Comparison of ENCODE assay signal across 14 cellular contexts in the genomic region with DNA sequence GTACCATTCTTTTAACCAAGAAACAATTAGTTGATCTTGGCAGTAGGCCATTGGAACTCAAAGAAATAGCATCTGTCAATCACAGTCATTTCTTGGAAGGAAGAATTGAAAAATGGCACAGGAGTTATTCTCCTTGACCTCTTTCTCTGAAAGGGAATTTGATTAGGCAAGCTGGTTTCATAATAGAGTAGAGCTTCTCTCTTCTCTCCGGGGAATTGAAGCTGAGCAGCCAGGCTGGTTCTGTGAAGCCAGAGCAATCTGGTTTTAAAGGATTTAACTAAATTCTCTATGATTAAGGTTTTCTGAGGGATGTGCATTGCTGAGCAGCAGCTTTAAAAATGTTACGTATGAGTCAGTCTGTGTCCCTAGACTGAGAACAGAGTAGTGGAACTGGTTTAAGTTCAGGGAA.
A peak's percentile ranks its signal among the peaks of the same experiment; 100 is the strongest.
DNase-seq lines count a peak whose midpoint lies in the region; ATAC-seq and TF ChIP-seq lines count a peak whose summit lies in the region.
"Had no signal": no experiment of that assay in that cellular context is flagged by ENCODE, and none has a peak within 500 bp of the region (broad histone marks: within the 10 kb centered on the region; RNA-seq: fewer than 3 reads in every experiment).

No MANE protein-coding gene starts in this region.

- peaks cover 3% of the 10 kb centered on the region for H3K4me1 ChIP-seq in skeletal muscle satellite cell (ENCODE audit: control insufficient read depth, insufficient read depth, low read length)

- intact Hi-C loops in activated CD4-positive, alpha-beta memory T cell treated with anti-CD3 and anti-CD28 coated beads for 36 hours (cut with micrococcal nuclease), result no loop called here

- peak; percentile 5 for DNase-seq in NCI-H1436 (lab: John Stamatoyannopoulos, UW)
- DNase-seq in NCI-H1436 treated with DMSO at 0.1 percent for 48 hours (lab: John Stamatoyannopoulos, UW), result no peak
- peak; percentile 14 for DNase-seq in WERI-Rb-1
- peak; percentile 8 for DNase-seq in glomerular visceral epithelial cell (ENCODE audit: extremely low spot score)
- DNase-seq in NCI-H1092 (lab: John Stamatoyannopoulos, UW), result no peak
- no peak for DNase-seq in activated CD4-positive, alpha-beta memory T cell treated with anti-CD3 and anti-CD28 coated beads for 36 hours
- DNase-seq: 8988T, heart left ventricle, NCI-H2029 treated with DMSO at 0.1 percent for 48 hours, T-helper 17 cell had no signal

- no peak for ATAC-seq in HG03565 (IDR thresholded peaks at IDR 0.05; ENCODE audit: unreplicated experiment)
- ATAC-seq: activated T-helper 17 cell treated with anti-CD3 and anti-CD28 coated beads, Interleukin-2, amount 50 U/mL, for 72 hours; GM12878; T-helper 17 cell had no signal

- no peaks in the 10 kb centered on the region for H3K36me3 Mint-ChIP-seq in activated CD4-positive, alpha-beta memory T cell treated with anti-CD3 and anti-CD28 coated beads for 36 hours

- H3K27me3 Mint-ChIP-seq in activated CD4-positive, alpha-beta memory T cell treated with anti-CD3 and anti-CD28 coated beads for 36 hours, result no peaks in the 10 kb centered on the region
- H3K27me3 Mint-ChIP-seq: activated T-helper 17 cell treated with anti-CD3 and anti-CD28 coated beads, Interleukin-2, amount 50 U/mL, for 72 hours; T-helper 17 cell had no signal

- no peaks in the 10 kb centered on the region for H3K4me1 Mint-ChIP-seq in activated CD4-positive, alpha-beta memory T cell treated with anti-CD3 and anti-CD28 coated beads for 36 hours (ENCODE audit: low read depth)
- H3K4me1 Mint-ChIP-seq: activated T-helper 17 cell treated with anti-CD3 and anti-CD28 coated beads, Interleukin-2, amount 50 U/mL, for 72 hours; T-helper 17 cell had no signal

- CTCF ChIA-PET in activated CD4-positive, alpha-beta memory T cell treated with anti-CD3 and anti-CD28 coated beads for 36 hours (lab: Charles Lee), result interaction anchor here (0.9 to 5.4 kb wide), 4 partner anchors 10 to 76 kb away, joined by 3 to 88 read pairs (median 18); no protein-coding TSS in a partner anchor

- H3K27ac Mint-ChIP-seq in activated CD4-positive, alpha-beta memory T cell treated with anti-CD3 and anti-CD28 coated beads for 36 hours, result no peak overlapping the region
- H3K27ac Mint-ChIP-seq: activated T-helper 17 cell treated with anti-CD3 and anti-CD28 coated beads, Interleukin-2, amount 50 U/mL, for 72 hours; T-helper 17 cell had no signal

- no peak overlapping the region for H3K4me3 Mint-ChIP-seq in activated CD4-positive, alpha-beta memory T cell treated with anti-CD3 and anti-CD28 coated beads for 36 hours
- H3K4me3 Mint-ChIP-seq: activated T-helper 17 cell treated with anti-CD3 and anti-CD28 coated beads, Interleukin-2, amount 50 U/mL, for 72 hours; T-helper 17 cell had no signal

- no peak overlapping the region for H3K9ac ChIP-seq in skeletal muscle satellite cell (ENCODE audit: low read depth, low read length)

- no peak overlapping the region for H3K4me3 ChIP-seq in WERI-Rb-1 (ENCODE audit: low read depth, low read length)
- H3K4me3 ChIP-seq in skeletal muscle satellite cell (ENCODE audit: low read length), result no peak overlapping the region
- H3K4me3 ChIP-seq: GM12878, heart left ventricle had no signal

- H3K36me3 ChIP-seq in WERI-Rb-1 (no peaks in the 10 kb centered on the region), skeletal muscle satellite cell (ENCODE audit: insufficient read depth, low read length) (no peaks in the 10 kb centered on the region)
- H3K36me3 ChIP-seq: heart left ventricle had no signal

- H3K9me3 Mint-ChIP-seq in activated CD4-positive, alpha-beta memory T cell treated with anti-CD3 and anti-CD28 coated beads for 36 hours, result no peaks in the 10 kb centered on the region
- H3K9me3 Mint-ChIP-seq: activated T-helper 17 cell treated with anti-CD3 and anti-CD28 coated beads, Interleukin-2, amount 50 U/mL, for 72 hours had no signal

- H3K27me3 ChIP-seq in WERI-Rb-1 (ENCODE audit: insufficient read depth, low read depth, severe bottlenecking), result no peaks in the 10 kb centered on the region
- no peaks in the 10 kb centered on the region for H3K27me3 ChIP-seq in skeletal muscle satellite cell (ENCODE audit: control insufficient read depth, insufficient read depth, low read length)
- H3K27me3 ChIP-seq: heart left ventricle had no signal

- POLR2A ChIA-PET in activated CD4-positive, alpha-beta memory T cell treated with anti-CD3 and anti-CD28 coated beads for 36 hours (lab: Charles Lee), result no interaction called here

- H3K9me3 ChIP-seq in WERI-Rb-1 (ENCODE audit: severe bottlenecking) (no peaks in the 10 kb centered on the region), skeletal muscle satellite cell (replicated peaks; ENCODE audit: low read length) (no peaks in the 10 kb centered on the region)
- H3K9me3 ChIP-seq: heart left ventricle had no signal

- TF ChIP-seq CTCF in WERI-Rb-1 (IDR thresholded peaks at IDR 0.05; ENCODE audit: low read depth, low read length), result no peak

- no peak overlapping the region for H3K27ac ChIP-seq in WERI-Rb-1
- H3K27ac ChIP-seq: heart left ventricle had no signal

- peak overlapping the region; percentile 10 for H3K4me2 ChIP-seq in skeletal muscle satellite cell (ENCODE audit: low read length)

Comparison
In these comparisons a context has a peak if more than half of its experiments do, and no peak if none do; other contexts are left out.
1. DNase-seq: peak in NCI-H1436 (single experiment), WERI-Rb-1 (single experiment) and glomerular visceral epithelial cell (single experiment); none in NCI-H1436 treated with DMSO at 0.1 percent for 48 hours (single experiment), NCI-H1092 (single experiment) and activated CD4-positive, alpha-beta memory T cell treated with anti-CD3 and anti-CD28 coated beads for 36 hours (single experiment).